Comparison of ENCODE assay signal across 8 cellular contexts in genomic region chr1:100440075-100440809, GRCh38.
A peak's percentile ranks its signal among the peaks of the same experiment; 100 is the strongest.
DNase-seq lines count a peak whose midpoint lies in the region; ATAC-seq lines count a peak whose summit lies in the region.

No MANE protein-coding gene starts in this region.

- DNase-seq in DMS153 (lab: John Stamatoyannopoulos, UW) (peak; percentile 52), NCI-H187 (lab: John Stamatoyannopoulos, UW) (peak; percentile 28 to 37), cerebellar nuclear complex (lab: John Stamatoyannopoulos, UW) (no peak), GM19240 (ENCODE audit: insufficient read length, low spot score) (no peak), foreskin melanocyte (no peak)
- peak; percentile 77 to 78 for DNase-seq in activated T-cell treated with anti-CD3 and anti-CD28 coated beads, Interleukin-2, amount 50 U/mL, for 72 hours
- no peak for DNase-seq in natural killer cell treated with Interleukin-12 subunit alpha and Interleukin-12 subunit beta and Interleukin-15 and Interleukin-18, amount 100 ng/mL, for 72 hours (ENCODE audit: low spot score)

- ATAC-seq in activated T-cell treated with anti-CD3 and anti-CD28 coated beads, Interleukin-2, amount 50 U/mL, for 72 hours (replicated peaks in 1 of 2), result peak; percentile 79 to 86
- peak; percentile 69 to 71 for ATAC-seq in natural killer cell treated with Interleukin-12 subunit alpha and Interleukin-12 subunit beta and Interleukin-15 and Interleukin-18, amount 100 ng/mL, for 72 hours
- ATAC-seq in GM19455 (IDR thresholded peaks at IDR 0.05; ENCODE audit: unreplicated experiment), result no peak

- no peaks in the 10 kb centered on the region for H3K27me3 Mint-ChIP-seq in activated T-cell treated with anti-CD3 and anti-CD28 coated beads, Interleukin-2, amount 50 U/mL, for 72 hours (ENCODE audit: low read depth)
- no peaks in the 10 kb centered on the region for H3K27me3 Mint-ChIP-seq in natural killer cell treated with Interleukin-12 subunit alpha and Interleukin-12 subunit beta and Interleukin-15 and Interleukin-18, amount 100 ng/mL, for 72 hours

- H3K4me3 Mint-ChIP-seq in activated T-cell treated with anti-CD3 and anti-CD28 coated beads, Interleukin-2, amount 50 U/mL, for 72 hours, result peak overlapping the region; percentile 63 to 78
- H3K4me3 Mint-ChIP-seq in natural killer cell treated with Interleukin-12 subunit alpha and Interleukin-12 subunit beta and Interleukin-15 and Interleukin-18, amount 100 ng/mL, for 72 hours, result peak overlapping the region; percentile 55

- H3K27ac Mint-ChIP-seq in activated T-cell treated with anti-CD3 and anti-CD28 coated beads, Interleukin-2, amount 50 U/mL, for 72 hours, result peak overlapping the region; percentile 85
- H3K27ac Mint-ChIP-seq in natural killer cell treated with Interleukin-12 subunit alpha and Interleukin-12 subunit beta and Interleukin-15 and Interleukin-18, amount 100 ng/mL, for 72 hours, result peak overlapping the region; percentile 84 to 89

- H3K36me3 Mint-ChIP-seq in activated T-cell treated with anti-CD3 and anti-CD28 coated beads, Interleukin-2, amount 50 U/mL, for 72 hours (ENCODE audit: insufficient read depth in 2 of 2), result peaks cover 7 to 8% of the 10 kb centered on the region in 2 donors
- H3K36me3 Mint-ChIP-seq in natural killer cell treated with Interleukin-12 subunit alpha and Interleukin-12 subunit beta and Interleukin-15 and Interleukin-18, amount 100 ng/mL, for 72 hours, result peaks cover 12% of the 10 kb centered on the region

- H3K9me3 Mint-ChIP-seq in activated T-cell treated with anti-CD3 and anti-CD28 coated beads, Interleukin-2, amount 50 U/mL, for 72 hours, result no peaks in the 10 kb centered on the region
- no peaks in the 10 kb centered on the region for H3K9me3 Mint-ChIP-seq in natural killer cell treated with Interleukin-12 subunit alpha and Interleukin-12 subunit beta and Interleukin-15 and Interleukin-18, amount 100 ng/mL, for 72 hours

- H3K4me1 Mint-ChIP-seq in activated T-cell treated with anti-CD3 and anti-CD28 coated beads, Interleukin-2, amount 50 U/mL, for 72 hours (ENCODE audit: low read depth), result peaks cover 87% of the 10 kb centered on the region
- peaks cover 31 to 48% of the 10 kb centered on the region in 2 donors for H3K4me1 Mint-ChIP-seq in natural killer cell treated with Interleukin-12 subunit alpha and Interleukin-12 subunit beta and Interleukin-15 and Interleukin-18, amount 100 ng/mL, for 72 hours (ENCODE audit: low read depth in 2 of 2)

Comparison
In these comparisons a context has a peak if more than half of its experiments do, and no peak if none do; other contexts are left out.
1. DNase-seq: peak in DMS153 (single experiment), NCI-H187 (2 of 2) and activated T-cell treated with anti-CD3 and anti-CD28 coated beads, Interleukin-2, amount 50 U/mL, for 72 hours (2 of 2); none in natural killer cell treated with Interleukin-12 subunit alpha and Interleukin-12 subunit beta and Interleukin-15 and Interleukin-18, amount 100 ng/mL, for 72 hours (single experiment), cerebellar nuclear complex (0 of 2), GM19240 (single experiment) and foreskin melanocyte (single experiment).